26 cellular contexts compared by ENCODE assay signal in the genomic region with DNA sequence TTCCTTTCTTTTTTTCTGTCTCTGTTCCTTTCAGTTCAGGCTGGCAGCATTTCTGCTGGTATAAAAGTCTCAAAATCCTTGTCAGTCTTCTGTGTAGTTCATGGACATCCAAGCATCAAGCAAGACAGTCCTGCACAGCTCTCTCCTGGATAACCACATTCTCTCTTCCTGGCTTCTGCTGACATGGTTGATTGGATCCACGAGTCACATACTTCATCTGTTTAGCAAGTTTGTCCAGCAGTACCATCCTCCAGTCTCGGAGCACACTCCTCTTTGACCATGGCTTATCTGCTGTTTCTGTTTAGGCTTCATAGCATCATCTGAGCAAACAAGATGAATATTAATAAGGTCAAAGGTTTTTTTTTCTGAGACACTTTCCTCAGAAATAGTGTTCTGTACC.
A peak's percentile ranks its signal among the peaks of the same experiment; 100 is the strongest.
DNase-seq lines count a peak whose midpoint lies in the region; ATAC-seq and TF ChIP-seq lines count a peak whose summit lies in the region.
"Had no signal": no experiment of that assay in that cellular context is flagged by ENCODE, and none has a peak within 500 bp of the region (broad histone marks: within the 10 kb centered on the region; RNA-seq: fewer than 3 reads in every experiment).

No MANE protein-coding gene starts in this region.

- H3K4me1 Mint-ChIP-seq in WTC11: peaks cover 7% of the 10 kb centered on the region
- peaks cover 13% of the 10 kb centered on the region for H3K4me1 Mint-ChIP-seq in activated naive CD8-positive, alpha-beta T cell treated with anti-CD3 and anti-CD28 coated beads for 36 hours
- H3K4me1 Mint-ChIP-seq: GM23338 had no signal

- CTCF ChIA-PET in WTC11 (lab: Charles Lee): no interaction called here

- WGBS in aorta, 2 donors: 85 to 87% methylated on average over 2 of the region's 2 CpGs

- no peaks in the 10 kb centered on the region for H3K27me3 ChIP-seq in aorta (ENCODE audit: control insufficient read depth in 1 of 2, insufficient read depth in 2 of 2, low read length in 1 of 2)

- no peaks in the 10 kb centered on the region for H3K9me3 ChIP-seq in aorta (ENCODE audit: control insufficient read depth, low read length)

- H3K4me3 ChIP-seq in aorta (ENCODE audit: low read length in 2 of 2): no peak overlapping the region
- H3K4me3 ChIP-seq: GM23338 had no signal

- no peaks in the 10 kb centered on the region for H3K27me3 Mint-ChIP-seq in WTC11 (ENCODE audit: low read depth)
- no peaks in the 10 kb centered on the region for H3K27me3 Mint-ChIP-seq in activated naive CD8-positive, alpha-beta T cell treated with anti-CD3 and anti-CD28 coated beads for 36 hours
- H3K27me3 Mint-ChIP-seq: IgD-negative memory B cell had no signal

- H3K36me3 Mint-ChIP-seq in WTC11: no peaks in the 10 kb centered on the region
- H3K36me3 Mint-ChIP-seq in activated naive CD8-positive, alpha-beta T cell treated with anti-CD3 and anti-CD28 coated beads for 36 hours: peaks cover 8% of the 10 kb centered on the region

- no peak for ATAC-seq in WTC11
- no peak for ATAC-seq in GM18519 (IDR thresholded peaks at IDR 0.05; ENCODE audit: low FRiP score, unreplicated experiment)
- ATAC-seq in aorta (ENCODE audit: low FRiP score): no peak
- no peak for ATAC-seq in HG02870 (IDR thresholded peaks at IDR 0.05; ENCODE audit: unreplicated experiment)
- ATAC-seq: CD8-positive, alpha-beta T cell; GM23338; Panc1; SK-N-SH treated with all-trans-retinoic acid at 6 μM for 48 hours had no signal

- H3K27ac ChIP-seq in aorta (ENCODE audit: low read depth in 1 of 2, low read length in 2 of 2): no peak overlapping the region
- H3K27ac ChIP-seq: 22Rv1 had no signal

- intact Hi-C loops in aorta (cut with DNase I): no loop called here

- POLR2A ChIA-PET in WTC11 (lab: Charles Lee): no interaction called here

- peaks cover 0 to 2% of the 10 kb centered on the region in 2 donors for H3K36me3 ChIP-seq in aorta (ENCODE audit: control insufficient read depth in 1 of 2, insufficient read depth in 2 of 2, low read length in 1 of 2)

- no peak overlapping the region for H3K4me3 Mint-ChIP-seq in WTC11
- no peak overlapping the region for H3K4me3 Mint-ChIP-seq in activated naive CD8-positive, alpha-beta T cell treated with anti-CD3 and anti-CD28 coated beads for 36 hours
- H3K4me3 Mint-ChIP-seq: CD8-positive, alpha-beta T cell; GM23338; IgD-negative memory B cell had no signal

- no peaks in the 10 kb centered on the region for H3K4me1 ChIP-seq in aorta (ENCODE audit: control insufficient read depth in 1 of 2, insufficient read depth in 2 of 2, low read length in 2 of 2)

- TF ChIP-seq CTCF in WTC11 (IDR thresholded peaks at IDR 0.05): no peak

- DNase-seq in DMS53 (lab: John Stamatoyannopoulos, UW) (peak; percentile 20), DMS53 treated with DMSO at 0.1 percent for 48 hours (lab: John Stamatoyannopoulos, UW; ENCODE audit: unreplicated experiment) (no peak), WTC11 (ENCODE audit: low spot score) (no peak), kidney tubule cell (ENCODE audit: low spot score) (peak; percentile 68), aorta (no peak)
- no peak for DNase-seq in activated naive CD8-positive, alpha-beta T cell treated with anti-CD3 and anti-CD28 coated beads for 36 hours
- DNase-seq: C1 segment of cervical spinal cord; Calu3; CD8-positive, alpha-beta T cell; DMS153; GF-D8; HCEC 1CT; MV-4-11; NCI-H1105 treated with DMSO at 0.1 percent for 48 hours; NCI-H2081; NCI-H2171; NCI-H345; NCI-H524 treated with DMSO at 0.1 percent for 48 hours; NCI-H82 had no signal

- peak overlapping the region; percentile 26; the same call in 1 of the 2 replicates for H3K27ac Mint-ChIP-seq in WTC11
- H3K27ac Mint-ChIP-seq in activated naive CD8-positive, alpha-beta T cell treated with anti-CD3 and anti-CD28 coated beads for 36 hours: no peak overlapping the region
- H3K27ac Mint-ChIP-seq: GM23338 had no signal

- no peaks in the 10 kb centered on the region for H3K9me3 Mint-ChIP-seq in WTC11
- H3K9me3 Mint-ChIP-seq in activated naive CD8-positive, alpha-beta T cell treated with anti-CD3 and anti-CD28 coated beads for 36 hours: no peaks in the 10 kb centered on the region
- H3K9me3 Mint-ChIP-seq: CD8-positive, alpha-beta T cell; GM23338; IgD-negative memory B cell had no signal

TF ChIP-seq in WTC11, 78 proteins besides CTCF, POLR2A, EP300 and RAD21:
- no peak for TF ChIP-seq ZNF232 (CRISPR knock-in tag; IDR thresholded peaks at IDR 0.05)
- TF ChIP-seq, protein P1, sequence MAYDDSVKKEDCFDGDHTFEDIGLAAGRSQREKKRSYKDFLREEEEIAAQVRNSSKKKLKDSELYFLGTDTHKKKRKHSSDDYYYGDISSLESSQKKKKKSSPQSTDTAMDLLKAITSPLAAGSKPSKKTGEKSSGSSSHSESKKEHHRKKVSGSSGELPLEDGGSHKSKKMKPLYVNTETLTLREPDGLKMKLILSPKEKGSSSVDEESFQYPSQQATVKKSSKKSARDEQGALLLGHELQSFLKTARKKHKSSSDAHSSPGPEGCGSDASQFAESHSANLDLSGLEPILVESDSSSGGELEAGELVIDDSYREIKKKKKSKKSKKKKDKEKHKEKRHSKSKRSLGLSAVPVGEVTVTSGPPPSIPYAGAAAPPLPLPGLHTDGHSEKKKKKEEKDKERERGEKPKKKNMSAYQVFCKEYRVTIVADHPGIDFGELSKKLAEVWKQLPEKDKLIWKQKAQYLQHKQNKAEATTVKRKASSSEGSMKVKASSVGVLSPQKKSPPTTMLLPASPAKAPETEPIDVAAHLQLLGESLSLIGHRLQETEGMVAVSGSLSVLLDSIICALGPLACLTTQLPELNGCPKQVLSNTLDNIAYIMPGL (CRISPR knock-in tag; IDR thresholded peaks at IDR 0.05): no peak

Comparison
In these comparisons a context has a peak if more than half of its experiments do, and no peak if none do; other contexts are left out.
1. DNase-seq: peak in DMS53 (single experiment) and kidney tubule cell (single experiment); none in DMS53 treated with DMSO at 0.1 percent for 48 hours (single experiment), WTC11 (single experiment), aorta (0 of 2) and activated naive CD8-positive, alpha-beta T cell treated with anti-CD3 and anti-CD28 coated beads for 36 hours (single experiment).